Comparison of ENCODE assay signal across 25 cellular contexts in genomic region chr7:108440613-108441012, GRCh38. TPM values are rescaled to one million over a fixed set of nuclear protein-coding genes. Genes with fewer than 3 reads are reported as not detected.
"Had no signal": no experiment of that assay in that cellular context is flagged by ENCODE, and none has a peak within 500 bp of the region (broad histone marks: within the 10 kb centered on the region; RNA-seq: fewer than 3 reads in every experiment).

No MANE protein-coding gene starts in this region.

- H3K4me2 ChIP-seq: PC-9 had no signal

- H3K36me3 Mint-ChIP-seq: activated naive CD4-positive, alpha-beta T cell treated with anti-CD3 and anti-CD28 coated beads, Interleukin-2, amount 50 U/mL, for 24 hours had no signal

- H3K27me3 Mint-ChIP-seq: activated naive CD8-positive, alpha-beta T cell treated with anti-CD3 and anti-CD28 coated beads, Interleukin-2, amount 50 U/mL, for 24 hours; brain had no signal

- H3K27me3 ChIP-seq: cardiac muscle cell had no signal

- H3K27ac Mint-ChIP-seq: activated CD4-positive, alpha-beta T cell treated with anti-CD3 and anti-CD28 coated beads, Interleukin-2, amount 10 ng/mL, durations not matched to agents 24 days and 14 days; activated CD8-positive, alpha-beta T cell treated with anti-CD3 and anti-CD28 coated beads for 36 hours; activated naive CD4-positive, alpha-beta T cell treated with anti-CD3 and anti-CD28 coated beads, Interleukin-2, amount 50 U/mL, for 24 hours; activated naive CD8-positive, alpha-beta T cell treated with anti-CD3 and anti-CD28 coated beads, Interleukin-2, amount 50 U/mL, for 24 hours; activated T-cell treated with anti-CD3 and anti-CD28 coated beads, Interleukin-2, amount 50 U/mL, for 24 hours; activated T-helper 2 cell treated with anti-CD3 and anti-CD28 coated beads, Interferon-gamma antibody, Interleukin-2, Interleukin-4, amounts not matched to agents 10 μg/mL and 5 μg/mL and 100 μg/mL, durations not matched to agents 14 hours and 24 hours and 36 hours; brain; T-helper 1 cell treated with Interleukin-12 subunit alpha and Interleukin-12 subunit beta and Interleukin-4 antibody, amounts not matched to agents 30 μg/mL and 1 μg/mL, for 36 hours; T-helper 2 cell treated with Interferon-gamma antibody and Interleukin-4, amounts not matched to agents 5 μg/mL and 100 μg/mL, for 36 hours had no signal

- H3K4me1 Mint-ChIP-seq: central memory CD8-positive, alpha-beta T cell had no signal

- H3K4me3 Mint-ChIP-seq: activated CD4-positive, alpha-beta T cell treated with anti-CD3 and anti-CD28 coated beads, Interleukin-2, amount 10 ng/mL, durations not matched to agents 24 days and 14 days; activated CD8-positive, alpha-beta T cell treated with anti-CD3 and anti-CD28 coated beads for 36 hours; activated naive CD4-positive, alpha-beta T cell treated with anti-CD3 and anti-CD28 coated beads, Interleukin-2, amount 50 U/mL, for 24 hours; activated naive CD8-positive, alpha-beta T cell treated with anti-CD3 and anti-CD28 coated beads, Interleukin-2, amount 50 U/mL, for 24 hours; activated T-cell treated with anti-CD3 and anti-CD28 coated beads, Interleukin-2, amount 50 U/mL, for 24 hours; brain; central memory CD8-positive, alpha-beta T cell; T-helper 1 cell treated with Interleukin-12 subunit alpha and Interleukin-12 subunit beta and Interleukin-4 antibody, amounts not matched to agents 30 μg/mL and 1 μg/mL, for 36 hours; T-helper 2 cell treated with Interferon-gamma antibody and Interleukin-4, amounts not matched to agents 5 μg/mL and 100 μg/mL, for 36 hours had no signal

- H3K36me3 ChIP-seq: cardiac muscle cell had no signal

- DNase-seq: activated CD4-positive, alpha-beta T cell treated with anti-CD3 and anti-CD28 coated beads, Interleukin-2, amount 10 ng/mL, durations not matched to agents 24 days and 14 days; activated CD4-positive, alpha-beta T cell treated with anti-CD3 and anti-CD28 coated beads, Interleukin-2, amount 50 U/mL, for 4 hours; activated CD8-positive, alpha-beta T cell treated with anti-CD3 and anti-CD28 coated beads for 36 hours; activated gamma-delta T cell; activated naive CD4-positive, alpha-beta T cell treated with Interleukin-2 at 50 U/mL for 16 hours; activated naive CD8-positive, alpha-beta T cell treated with anti-CD3 and anti-CD28 coated beads, Interleukin-2, amount 50 U/mL, for 24 hours; activated T-cell treated with anti-CD3 and anti-CD28 coated beads, Interleukin-2, amount 50 U/mL, for 24 hours; anterior cingulate cortex; NCI-H1105; NCI-H1417 treated with DMSO at 0.1 percent for 48 hours; NCI-H187 treated with DMSO at 0.1 percent for 48 hours; NCI-H2081; NCI-H345; NCI-H524 treated with DMSO at 0.1 percent for 48 hours; PC-9; SIG-M5 had no signal

- H3K9me3 Mint-ChIP-seq: activated CD4-positive, alpha-beta T cell treated with anti-CD3 and anti-CD28 coated beads, Interleukin-2, amount 10 ng/mL, durations not matched to agents 24 days and 14 days; activated CD8-positive, alpha-beta T cell treated with anti-CD3 and anti-CD28 coated beads for 36 hours; activated naive CD4-positive, alpha-beta T cell treated with anti-CD3 and anti-CD28 coated beads, Interleukin-2, amount 50 U/mL, for 24 hours; activated T-cell treated with anti-CD3 and anti-CD28 coated beads, Interleukin-2, amount 50 U/mL, for 24 hours; activated T-helper 2 cell treated with anti-CD3 and anti-CD28 coated beads, Interferon-gamma antibody, Interleukin-2, Interleukin-4, amounts not matched to agents 10 μg/mL and 5 μg/mL and 100 μg/mL, durations not matched to agents 14 hours and 24 hours and 36 hours; central memory CD8-positive, alpha-beta T cell; T-helper 1 cell treated with Interleukin-12 subunit alpha and Interleukin-12 subunit beta and Interleukin-4 antibody, amounts not matched to agents 30 μg/mL and 1 μg/mL, for 36 hours; T-helper 2 cell treated with Interferon-gamma antibody and Interleukin-4, amounts not matched to agents 5 μg/mL and 100 μg/mL, for 36 hours had no signal

- H2AFZ ChIP-seq: PC-9 had no signal

- H3K27ac ChIP-seq: cardiac muscle cell, PC-9, RWPE1 had no signal

- H3K4me3 ChIP-seq: cardiac muscle cell, PC-9 had no signal

RNA-seq across cellular contexts. Expression of gene NRCAM, which starts 15.6 kb away (rescaled TPM):
- total RNA-seq: activated CD4-positive, alpha-beta T cell treated with anti-CD3 and anti-CD28 coated beads, Interleukin-2, amount 10 ng/mL, durations not matched to agents 24 days and 14 days; OCI-LY7 had no signal
